1 cellular context compared by ENCODE assay signal in genomic region chr5:110880413-110880812, GRCh38.
TF ChIP-seq lines count a peak whose summit lies in the region.

No MANE protein-coding gene starts in this region.

TF ChIP-seq in HCT116, 20 proteins besides CTCF, POLR2A, EP300 and RAD21 (continued from another document):
- TF ChIP-seq REST (IDR thresholded peaks at IDR 0.05; ENCODE audit: low read depth) = no peak
